In the genomic region with DNA sequence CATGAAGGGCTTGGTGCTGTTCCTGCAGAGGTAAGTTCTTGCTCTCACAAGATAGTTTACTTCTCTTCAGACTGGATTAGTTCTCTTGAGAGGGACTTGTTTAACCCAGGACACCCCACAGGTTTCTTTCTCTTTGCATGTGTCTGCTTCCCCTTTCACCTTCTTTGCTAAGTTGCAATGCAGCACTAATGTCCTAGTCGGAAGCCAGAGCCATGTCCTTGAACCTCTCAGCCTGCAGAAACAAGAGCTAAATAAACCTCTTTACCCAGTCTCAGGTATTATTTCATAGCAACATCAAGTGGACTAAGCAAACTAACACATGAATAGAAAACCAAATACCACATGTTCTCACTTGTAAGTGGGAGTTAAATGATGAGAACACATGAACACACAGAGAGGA, we compare ENCODE assay signal across 23 cellular contexts.
"Had no signal": no experiment of that assay in that cellular context is flagged by ENCODE, and none has a peak within 500 bp of the region (broad histone marks: within the 10 kb centered on the region; RNA-seq: fewer than 3 reads in every experiment).

No MANE protein-coding gene starts in this region.

- H3K4me3 Mint-ChIP-seq: activated CD8-positive, alpha-beta T cell treated with anti-CD3 and anti-CD28 coated beads for 36 hours; activated naive CD4-positive, alpha-beta T cell treated with anti-CD3 and anti-CD28 coated beads for 36 hours; activated naive CD8-positive, alpha-beta T cell treated with anti-CD3 and anti-CD28 coated beads, Interleukin-2, amount 50 U/mL, for 24 hours; activated T-cell treated with anti-CD3 and anti-CD28 coated beads, Interleukin-2, amount 50 U/mL, for 24 hours; brain; effector memory CD8-positive, alpha-beta T cell; naive thymus-derived CD8-positive, alpha-beta T cell; stimulated activated naive CD8-positive, alpha-beta T cell treated with anti-CD3 and anti-CD28 coated beads, Interleukin-15, amount 100 ng/mL, for 72 hours had no signal

- H3K4me1 Mint-ChIP-seq: activated naive CD8-positive, alpha-beta T cell treated with anti-CD3 and anti-CD28 coated beads, Interleukin-2, amount 50 U/mL, for 24 hours; brain; naive thymus-derived CD8-positive, alpha-beta T cell; stimulated activated naive CD8-positive, alpha-beta T cell treated with anti-CD3 and anti-CD28 coated beads, Interleukin-15, amount 100 ng/mL, for 72 hours had no signal

- H3K27ac Mint-ChIP-seq: activated CD8-positive, alpha-beta T cell treated with anti-CD3 and anti-CD28 coated beads for 36 hours; activated naive CD4-positive, alpha-beta T cell treated with anti-CD3 and anti-CD28 coated beads for 36 hours; activated naive CD8-positive, alpha-beta T cell treated with anti-CD3 and anti-CD28 coated beads, Interleukin-2, amount 50 U/mL, for 24 hours; activated T-cell treated with anti-CD3 and anti-CD28 coated beads, Interleukin-2, amount 50 U/mL, for 24 hours; activated T-helper 2 cell treated with anti-CD3 and anti-CD28 coated beads, Interferon-gamma antibody, Interleukin-2, Interleukin-4, amounts not matched to agents 10 μg/mL and 5 μg/mL and 100 μg/mL, durations not matched to agents 14 hours and 24 hours and 36 hours; brain; effector memory CD8-positive, alpha-beta T cell; naive thymus-derived CD8-positive, alpha-beta T cell; stimulated activated naive CD8-positive, alpha-beta T cell treated with anti-CD3 and anti-CD28 coated beads, Interleukin-15, amount 100 ng/mL, for 72 hours had no signal

- H3K9me3 ChIP-seq: ovary, right lobe of liver, transverse colon, vagina had no signal

- DNase-seq: activated CD4-positive, alpha-beta T cell treated with anti-CD3 and anti-CD28 coated beads for 48 hours; activated CD4-positive, CD25-positive, alpha-beta regulatory T cell; activated CD8-positive, alpha-beta T cell treated with anti-CD3 and anti-CD28 coated beads for 36 hours; activated naive CD4-positive, alpha-beta T cell treated with anti-CD3 and anti-CD28 coated beads for 36 hours; activated naive CD8-positive, alpha-beta T cell treated with anti-CD3 and anti-CD28 coated beads, Interleukin-2, amount 50 U/mL, for 24 hours; activated T-cell treated with anti-CD3 and anti-CD28 coated beads, Interleukin-2, amount 50 U/mL, for 24 hours; anterior cingulate cortex; caudate nucleus; effector memory CD8-positive, alpha-beta T cell; esophagus squamous epithelium; mesendoderm; naive thymus-derived CD8-positive, alpha-beta T cell; ovary; right lobe of liver; small intestine; stimulated activated CD4-positive, alpha-beta T cell treated with anti-CD3 and anti-CD28 coated beads, Interleukin-15, amount 100 ng/mL, for 24 hours; stimulated activated CD4-positive, alpha-beta T cell treated with anti-CD3 and anti-CD28 coated beads, Interleukin-4, amount 100 ng/mL, for 1 hour; stimulated activated naive CD8-positive, alpha-beta T cell treated with anti-CD3 and anti-CD28 coated beads, Interleukin-15, amount 100 ng/mL, for 72 hours; transverse colon had no signal

- H3K4me3 ChIP-seq: esophagus squamous epithelium, ovary, right lobe of liver, suprapubic skin, transverse colon, vagina had no signal

- H3K36me3 Mint-ChIP-seq: brain; naive thymus-derived CD8-positive, alpha-beta T cell had no signal

- H3K4me1 ChIP-seq: esophagus squamous epithelium, right lobe of liver, suprapubic skin, transverse colon, vagina had no signal

- H3K36me3 ChIP-seq: esophagus squamous epithelium, ovary, right lobe of liver, suprapubic skin, transverse colon, vagina had no signal

- H3K27ac ChIP-seq: esophagus squamous epithelium, ovary, right lobe of liver, suprapubic skin, transverse colon, vagina had no signal

- H3K27me3 ChIP-seq: esophagus squamous epithelium, ovary, right lobe of liver, suprapubic skin, transverse colon, vagina had no signal

- ATAC-seq: activated CD8-positive, alpha-beta T cell treated with anti-CD3 and anti-CD28 coated beads for 36 hours; activated naive CD8-positive, alpha-beta T cell treated with anti-CD3 and anti-CD28 coated beads, Interleukin-2, amount 50 U/mL, for 24 hours; effector memory CD8-positive, alpha-beta T cell; naive thymus-derived CD8-positive, alpha-beta T cell; right lobe of liver; stimulated activated naive CD8-positive, alpha-beta T cell treated with anti-CD3 and anti-CD28 coated beads, Interleukin-15, amount 100 ng/mL, for 72 hours had no signal

- H3K27me3 Mint-ChIP-seq: activated CD8-positive, alpha-beta T cell treated with anti-CD3 and anti-CD28 coated beads for 36 hours; activated naive CD8-positive, alpha-beta T cell treated with anti-CD3 and anti-CD28 coated beads, Interleukin-2, amount 50 U/mL, for 24 hours; activated T-cell treated with anti-CD3 and anti-CD28 coated beads, Interleukin-2, amount 50 U/mL, for 24 hours; effector memory CD8-positive, alpha-beta T cell; naive thymus-derived CD8-positive, alpha-beta T cell; stimulated activated naive CD8-positive, alpha-beta T cell treated with anti-CD3 and anti-CD28 coated beads, Interleukin-15, amount 100 ng/mL, for 72 hours had no signal
